In genomic region chr10:93091960-93092359, GRCh38 we compare ENCODE assay signal across 1 cellular context.
TF ChIP-seq lines count a peak whose summit lies in the region.

No MANE protein-coding gene starts in this region.

TF ChIP-seq in SK-N-SH treated with all-trans-retinoic acid at 6 μM for 48 hours, 23 proteins besides CTCF, POLR2A, EP300 and RAD21 (continued from another document):
- TF ChIP-seq, protein P1, sequence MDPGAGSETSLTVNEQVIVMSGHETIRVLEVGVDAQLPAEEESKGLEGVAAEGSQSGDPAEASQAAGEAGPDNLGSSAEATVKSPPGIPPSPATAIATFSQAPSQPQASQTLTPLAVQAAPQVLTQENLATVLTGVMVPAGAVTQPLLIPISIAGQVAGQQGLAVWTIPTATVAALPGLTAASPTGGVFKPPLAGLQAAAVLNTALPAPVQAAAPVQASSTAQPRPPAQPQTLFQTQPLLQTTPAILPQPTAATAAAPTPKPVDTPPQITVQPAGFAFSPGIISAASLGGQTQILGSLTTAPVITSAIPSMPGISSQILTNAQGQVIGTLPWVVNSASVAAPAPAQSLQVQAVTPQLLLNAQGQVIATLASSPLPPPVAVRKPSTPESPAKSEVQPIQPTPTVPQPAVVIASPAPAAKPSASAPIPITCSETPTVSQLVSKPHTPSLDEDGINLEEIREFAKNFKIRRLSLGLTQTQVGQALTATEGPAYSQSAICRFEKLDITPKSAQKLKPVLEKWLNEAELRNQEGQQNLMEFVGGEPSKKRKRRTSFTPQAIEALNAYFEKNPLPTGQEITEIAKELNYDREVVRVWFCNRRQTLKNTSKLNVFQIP (CRISPR knock-in tag; IDR thresholded peaks at IDR 0.05; ENCODE audit: borderline replicate concordance, low read depth) = no peak
- no peak for TF ChIP-seq BACH2 (CRISPR knock-in tag; IDR thresholded peaks at IDR 0.05; ENCODE audit: borderline replicate concordance)
- no peak for TF ChIP-seq ZNF8 (CRISPR knock-in tag; IDR thresholded peaks at IDR 0.05)
- no peak for TF ChIP-seq TCF4 (CRISPR knock-in tag; IDR thresholded peaks at IDR 0.05; ENCODE audit: borderline replicate concordance)
- TF ChIP-seq ISL1 (CRISPR knock-in tag; IDR thresholded peaks at IDR 0.05) = no peak
- TF ChIP-seq, protein P2, sequence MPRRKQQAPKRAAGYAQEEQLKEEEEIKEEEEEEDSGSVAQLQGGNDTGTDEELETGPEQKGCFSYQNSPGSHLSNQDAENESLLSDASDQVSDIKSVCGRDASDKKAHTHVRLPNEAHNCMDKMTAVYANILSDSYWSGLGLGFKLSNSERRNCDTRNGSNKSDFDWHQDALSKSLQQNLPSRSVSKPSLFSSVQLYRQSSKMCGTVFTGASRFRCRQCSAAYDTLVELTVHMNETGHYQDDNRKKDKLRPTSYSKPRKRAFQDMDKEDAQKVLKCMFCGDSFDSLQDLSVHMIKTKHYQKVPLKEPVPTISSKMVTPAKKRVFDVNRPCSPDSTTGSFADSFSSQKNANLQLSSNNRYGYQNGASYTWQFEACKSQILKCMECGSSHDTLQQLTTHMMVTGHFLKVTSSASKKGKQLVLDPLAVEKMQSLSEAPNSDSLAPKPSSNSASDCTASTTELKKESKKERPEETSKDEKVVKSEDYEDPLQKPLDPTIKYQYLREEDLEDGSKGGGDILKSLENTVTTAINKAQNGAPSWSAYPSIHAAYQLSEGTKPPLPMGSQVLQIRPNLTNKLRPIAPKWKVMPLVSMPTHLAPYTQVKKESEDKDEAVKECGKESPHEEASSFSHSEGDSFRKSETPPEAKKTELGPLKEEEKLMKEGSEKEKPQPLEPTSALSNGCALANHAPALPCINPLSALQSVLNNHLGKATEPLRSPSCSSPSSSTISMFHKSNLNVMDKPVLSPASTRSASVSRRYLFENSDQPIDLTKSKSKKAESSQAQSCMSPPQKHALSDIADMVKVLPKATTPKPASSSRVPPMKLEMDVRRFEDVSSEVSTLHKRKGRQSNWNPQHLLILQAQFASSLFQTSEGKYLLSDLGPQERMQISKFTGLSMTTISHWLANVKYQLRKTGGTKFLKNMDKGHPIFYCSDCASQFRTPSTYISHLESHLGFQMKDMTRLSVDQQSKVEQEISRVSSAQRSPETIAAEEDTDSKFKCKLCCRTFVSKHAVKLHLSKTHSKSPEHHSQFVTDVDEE (CRISPR knock-in tag; IDR thresholded peaks at IDR 0.05) = no peak
- TF ChIP-seq RARB (CRISPR knock-in tag; IDR thresholded peaks at IDR 0.05) = no peak
- TF ChIP-seq ZNF70 (CRISPR knock-in tag; IDR thresholded peaks at IDR 0.05) = no peak
